ENCODE assay signal across 13 cellular contexts in genomic region chr5:116371431-116371830, GRCh38.
DNase-seq lines count a peak whose midpoint lies in the region; ATAC-seq and TF ChIP-seq lines count a peak whose summit lies in the region.
"Had no signal": no experiment of that assay in that cellular context is flagged by ENCODE, and none has a peak within 500 bp of the region (broad histone marks: within the 10 kb centered on the region; RNA-seq: fewer than 3 reads in every experiment).

No MANE protein-coding gene starts in this region.

- ATAC-seq in GM18870 (IDR thresholded peaks at IDR 0.05; ENCODE audit: unreplicated experiment) (peak; percentile 37), gastroesophageal sphincter (no peak), HG02870 (IDR thresholded peaks at IDR 0.05; ENCODE audit: unreplicated experiment) (no peak), HG03521 (IDR thresholded peaks at IDR 0.05; ENCODE audit: unreplicated experiment) (no peak)
- ATAC-seq: activated naive CD4-positive, alpha-beta T cell treated with anti-CD3 and anti-CD28 coated beads, Interleukin-2, amount 50 U/mL, for 72 hours had no signal

- peaks cover 3 to 32% (median 6%) of the 10 kb centered on the region in 3 donors for H3K4me1 ChIP-seq in gastroesophageal sphincter
- peaks cover 13% of the 10 kb centered on the region for H3K4me1 ChIP-seq in parathyroid adenoma
- H3K4me1 ChIP-seq: SJSA1 had no signal

- H3K4me1 Mint-ChIP-seq in activated naive CD8-positive, alpha-beta T cell treated with anti-CD3 and anti-CD28 coated beads for 36 hours = peaks cover 29% of the 10 kb centered on the region

- H3K36me3 Mint-ChIP-seq in activated naive CD8-positive, alpha-beta T cell treated with anti-CD3 and anti-CD28 coated beads for 36 hours = peaks cover 17% of the 10 kb centered on the region

- no peak overlapping the region for H3K9ac ChIP-seq in parathyroid adenoma

- H3K27ac ChIP-seq in gastroesophageal sphincter (peak overlapping the region; percentile 16 to 66 (median 44)), parathyroid adenoma (no peak overlapping the region)
- H3K27ac ChIP-seq: SJSA1 had no signal

- 58 to 86% methylated on average over 2 of the region's 2 CpGs for WGBS in gastroesophageal sphincter (ENCODE audit: low coverage in 1 of 2), 2 donors

- peak overlapping the region; percentile 26 for H2AFZ ChIP-seq in parathyroid adenoma

- H3K36me3 ChIP-seq in gastroesophageal sphincter (no peaks in the 10 kb centered on the region), parathyroid adenoma (ENCODE audit: control insufficient read depth, insufficient read depth, low read length) (no peaks in the 10 kb centered on the region)
- H3K36me3 ChIP-seq: SJSA1 had no signal

- no peak overlapping the region for H3K4me3 Mint-ChIP-seq in activated naive CD8-positive, alpha-beta T cell treated with anti-CD3 and anti-CD28 coated beads for 36 hours

- no peaks in the 10 kb centered on the region for H3K27me3 Mint-ChIP-seq in activated naive CD8-positive, alpha-beta T cell treated with anti-CD3 and anti-CD28 coated beads for 36 hours

- H3K27me3 ChIP-seq in gastroesophageal sphincter (no peaks in the 10 kb centered on the region), parathyroid adenoma (ENCODE audit: control insufficient read depth, insufficient read depth, low read length) (no peaks in the 10 kb centered on the region)
- H3K27me3 ChIP-seq: SJSA1 had no signal

- no peak overlapping the region for H3K4me2 ChIP-seq in parathyroid adenoma (ENCODE audit: low read length)

- H3K9me3 ChIP-seq in gastroesophageal sphincter = no peaks in the 10 kb centered on the region
- H3K9me3 ChIP-seq in parathyroid adenoma (ENCODE audit: control insufficient read depth, low read length) = no peaks in the 10 kb centered on the region
- H3K9me3 ChIP-seq: SJSA1 had no signal

- TF ChIP-seq POLR2A in gastroesophageal sphincter (IDR thresholded peaks at IDR 0.05) = no peak

- no peaks in the 10 kb centered on the region for H3K79me2 ChIP-seq in parathyroid adenoma

- no peak for TF ChIP-seq EP300 in gastroesophageal sphincter (IDR thresholded peaks at IDR 0.05)

- no peaks in the 10 kb centered on the region for H3K9me3 Mint-ChIP-seq in activated naive CD8-positive, alpha-beta T cell treated with anti-CD3 and anti-CD28 coated beads for 36 hours
- H3K9me3 Mint-ChIP-seq: activated naive CD4-positive, alpha-beta T cell treated with anti-CD3 and anti-CD28 coated beads, Interleukin-2, amount 50 U/mL, for 72 hours had no signal

- DNase-seq in NCI-H526 treated with DMSO at 0.1 percent for 48 hours (lab: John Stamatoyannopoulos, UW) (peak; percentile 8), putamen (ENCODE audit: low spot score) (no peak)
- DNase-seq in activated naive CD8-positive, alpha-beta T cell treated with anti-CD3 and anti-CD28 coated beads for 36 hours = no peak
- DNase-seq: effector CD4-positive, alpha-beta T cell; Karpas-422; NCI-H1436 treated with DMSO at 0.1 percent for 48 hours had no signal

- H3K27ac Mint-ChIP-seq in activated naive CD8-positive, alpha-beta T cell treated with anti-CD3 and anti-CD28 coated beads for 36 hours = no peak overlapping the region
- H3K27ac Mint-ChIP-seq: activated naive CD4-positive, alpha-beta T cell treated with anti-CD3 and anti-CD28 coated beads, Interleukin-2, amount 50 U/mL, for 72 hours had no signal

- no peak overlapping the region for H3K4me3 ChIP-seq in gastroesophageal sphincter
- H3K4me3 ChIP-seq in parathyroid adenoma (ENCODE audit: low read depth, low read length) = no peak overlapping the region
- H3K4me3 ChIP-seq: SJSA1 had no signal

- TF ChIP-seq CTCF in gastroesophageal sphincter (IDR thresholded peaks at IDR 0.05) = no peak
- no peak for TF ChIP-seq CTCF in parathyroid adenoma (IDR thresholded peaks at IDR 0.05)
